1 cellular context compared by ENCODE assay signal in the genomic region with DNA sequence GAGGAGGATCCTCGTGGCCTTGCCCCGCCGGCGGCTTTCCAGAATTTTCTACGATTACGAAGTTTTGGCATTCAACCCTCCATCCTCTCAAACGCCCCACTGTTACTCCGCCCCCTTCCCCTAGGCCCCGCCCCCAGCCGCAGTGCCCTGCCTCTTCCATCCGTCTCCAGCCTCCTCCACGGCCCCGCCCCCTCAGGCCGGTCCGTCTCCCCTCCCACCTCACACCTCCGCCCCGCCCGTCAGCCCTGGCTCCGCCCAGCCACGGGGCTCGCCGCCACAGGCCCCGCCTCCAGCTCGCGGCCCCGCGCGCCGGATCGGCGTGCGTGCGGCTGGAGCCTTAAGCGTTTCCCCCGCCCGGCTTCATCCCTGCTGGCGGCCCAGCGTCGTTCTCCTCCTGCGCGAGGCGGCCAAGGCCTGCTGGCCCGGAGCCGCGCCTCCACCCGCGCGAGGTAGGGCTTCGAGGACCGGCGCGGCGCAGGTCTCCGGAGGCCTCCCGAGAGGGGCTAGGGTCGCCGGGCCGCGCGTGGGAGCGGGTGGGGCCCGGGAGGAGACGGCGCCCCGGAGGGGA.
TF ChIP-seq lines count a peak whose summit lies in the region.

A gene with protein sequence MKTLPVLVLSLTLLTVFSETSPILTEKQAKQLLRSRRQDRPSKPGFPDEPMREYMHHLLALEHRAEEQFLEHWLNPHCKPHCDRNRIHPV (minus strand): TSS at position 109 of the 568 bp plus-strand sequence. CDS start 18,110 bp downstream, outside the sequence.
A gene (plus strand): TSS at position 340 of the 568 bp plus-strand sequence. CDS start 645 bp downstream, outside the sequence.

TF ChIP-seq in HepG2, 621 proteins besides CTCF, POLR2A, EP300 and RAD21 (continued from another document and continues in another):
- TF ChIP-seq PRMT3 (CRISPR knock-in tag; IDR thresholded peaks at IDR 0.05; ENCODE audit: borderline replicate concordance, low read depth) (no peak), STAG1 (CRISPR knock-in tag; IDR thresholded peaks at IDR 0.05) (no peak; the same call in 1 of the 2 replicates), CEBPB (IDR thresholded peaks at IDR 0.05; ENCODE audit: borderline replicate concordance, low read depth, low read length) (no peak), ZIK1 (CRISPR knock-in tag; IDR thresholded peaks at IDR 0.05; ENCODE audit: borderline replicate concordance, low read depth) (no peak), NR2F6 (IDR thresholded peaks at IDR 0.05) (no peak), NR2F6 (CRISPR knock-in tag; IDR thresholded peaks at IDR 0.05) (no peak), NFATC3 (CRISPR knock-in tag; IDR thresholded peaks at IDR 0.05) (no peak), ZNF343 (CRISPR knock-in tag; IDR thresholded peaks at IDR 0.05) (no peak; the same call in 1 of the 2 replicates), ZNF3 (CRISPR knock-in tag; IDR thresholded peaks at IDR 0.05) (no peak), ZBTB7B (CRISPR knock-in tag; IDR thresholded peaks at IDR 0.05) (no peak), KDM3A (CRISPR knock-in tag; IDR thresholded peaks at IDR 0.05; ENCODE audit: low read depth) (no peak), YY1 (IDR thresholded peaks at IDR 0.05; ENCODE audit: insufficient read depth, insufficient replicate concordance, low read depth, low read length) (peak; percentile 8), SMARCC2 (IDR thresholded peaks at IDR 0.05) (no peak), ZNF33A (CRISPR knock-in tag; IDR thresholded peaks at IDR 0.05; ENCODE audit: borderline replicate concordance) (no peak), ZSCAN31 (CRISPR knock-in tag; IDR thresholded peaks at IDR 0.05; ENCODE audit: low read depth) (no peak), PHF21A (CRISPR knock-in tag; IDR thresholded peaks at IDR 0.05) (no peak), RFX5 (IDR thresholded peaks at IDR 0.05; ENCODE audit: low read depth, low read length) (no peak), NFYC (CRISPR knock-in tag; IDR thresholded peaks at IDR 0.05) (no peak), CCAR2 (optimal IDR thresholded peaks at IDR 0.05; ENCODE audit: low read depth, low read length) (no peak), ATRX (CRISPR knock-in tag; IDR thresholded peaks at IDR 0.05; ENCODE audit: borderline replicate concordance) (no peak), FOXK1 (CRISPR knock-in tag; IDR thresholded peaks at IDR 0.05; ENCODE audit: borderline replicate concordance, low read depth) (no peak), ZNF292 (CRISPR knock-in tag; IDR thresholded peaks at IDR 0.05; ENCODE audit: borderline replicate concordance, low read depth) (no peak), ZNF383 (CRISPR knock-in tag; IDR thresholded peaks at IDR 0.05; ENCODE audit: borderline replicate concordance) (no peak), POLR2AphosphoS2 (IDR thresholded peaks at IDR 0.05; ENCODE audit: low read depth, low read length) (no peak), ZNF615 (CRISPR knock-in tag; IDR thresholded peaks at IDR 0.05; ENCODE audit: borderline replicate concordance) (no peak), KLF15 (CRISPR knock-in tag; IDR thresholded peaks at IDR 0.05; ENCODE audit: borderline replicate concordance) (0 out of 2 replicates have a peak, but pooled peaks have one; percentile 12), ZFP62 (CRISPR knock-in tag; IDR thresholded peaks at IDR 0.05) (no peak), ZNF274 (CRISPR knock-in tag; IDR thresholded peaks at IDR 0.05) (no peak), CC2D1A (CRISPR knock-in tag; IDR thresholded peaks at IDR 0.05) (no peak)
- TF ChIP-seq, protein P1, sequence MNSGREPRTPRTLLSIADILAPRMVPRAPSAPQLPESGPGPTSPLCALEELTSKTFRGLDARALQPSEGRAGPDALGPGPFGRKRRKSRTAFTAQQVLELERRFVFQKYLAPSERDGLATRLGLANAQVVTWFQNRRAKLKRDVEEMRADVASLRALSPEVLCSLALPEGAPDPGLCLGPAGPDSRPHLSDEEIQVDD (CRISPR knock-in tag; IDR thresholded peaks at IDR 0.05; ENCODE audit: borderline replicate concordance): no peak
- TF ChIP-seq, protein P2, sequence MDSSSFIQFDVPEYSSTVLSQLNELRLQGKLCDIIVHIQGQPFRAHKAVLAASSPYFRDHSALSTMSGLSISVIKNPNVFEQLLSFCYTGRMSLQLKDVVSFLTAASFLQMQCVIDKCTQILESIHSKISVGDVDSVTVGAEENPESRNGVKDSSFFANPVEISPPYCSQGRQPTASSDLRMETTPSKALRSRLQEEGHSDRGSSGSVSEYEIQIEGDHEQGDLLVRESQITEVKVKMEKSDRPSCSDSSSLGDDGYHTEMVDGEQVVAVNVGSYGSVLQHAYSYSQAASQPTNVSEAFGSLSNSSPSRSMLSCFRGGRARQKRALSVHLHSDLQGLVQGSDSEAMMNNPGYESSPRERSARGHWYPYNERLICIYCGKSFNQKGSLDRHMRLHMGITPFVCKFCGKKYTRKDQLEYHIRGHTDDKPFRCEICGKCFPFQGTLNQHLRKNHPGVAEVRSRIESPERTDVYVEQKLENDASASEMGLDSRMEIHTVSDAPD (CRISPR knock-in tag; IDR thresholded peaks at IDR 0.05): peak; percentile 58; the same call in 1 of the 2 replicates
- TF ChIP-seq, protein P3, sequence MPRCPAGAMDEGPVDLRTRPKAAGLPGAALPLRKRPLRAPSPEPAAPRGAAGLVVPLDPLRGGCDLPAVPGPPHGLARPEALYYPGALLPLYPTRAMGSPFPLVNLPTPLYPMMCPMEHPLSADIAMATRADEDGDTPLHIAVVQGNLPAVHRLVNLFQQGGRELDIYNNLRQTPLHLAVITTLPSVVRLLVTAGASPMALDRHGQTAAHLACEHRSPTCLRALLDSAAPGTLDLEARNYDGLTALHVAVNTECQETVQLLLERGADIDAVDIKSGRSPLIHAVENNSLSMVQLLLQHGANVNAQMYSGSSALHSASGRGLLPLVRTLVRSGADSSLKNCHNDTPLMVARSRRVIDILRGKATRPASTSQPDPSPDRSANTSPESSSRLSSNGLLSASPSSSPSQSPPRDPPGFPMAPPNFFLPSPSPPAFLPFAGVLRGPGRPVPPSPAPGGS (CRISPR knock-in tag; IDR thresholded peaks at IDR 0.05): peak; percentile 80; the same call in 1 of the 2 replicates
- TF ChIP-seq, protein P4, sequence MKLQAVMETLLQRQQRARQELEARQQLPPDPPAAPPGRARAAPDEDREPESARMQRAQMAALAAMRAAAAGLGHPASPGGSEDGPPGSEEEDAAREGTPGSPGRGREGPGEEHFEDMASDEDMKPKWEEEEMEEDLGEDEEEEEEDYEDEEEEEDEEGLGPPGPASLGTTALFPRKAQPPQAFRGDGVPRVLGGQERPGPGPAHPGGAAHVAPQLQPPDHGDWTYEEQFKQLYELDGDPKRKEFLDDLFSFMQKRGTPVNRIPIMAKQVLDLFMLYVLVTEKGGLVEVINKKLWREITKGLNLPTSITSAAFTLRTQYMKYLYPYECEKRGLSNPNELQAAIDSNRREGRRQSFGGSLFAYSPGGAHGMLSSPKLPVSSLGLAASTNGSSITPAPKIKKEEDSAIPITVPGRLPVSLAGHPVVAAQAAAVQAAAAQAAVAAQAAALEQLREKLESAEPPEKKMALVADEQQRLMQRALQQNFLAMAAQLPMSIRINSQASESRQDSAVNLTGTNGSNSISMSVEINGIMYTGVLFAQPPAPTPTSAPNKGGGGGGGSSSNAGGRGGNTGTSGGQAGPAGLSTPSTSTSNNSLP (IDR thresholded peaks at IDR 0.05; ENCODE audit: low read depth, low read length): no peak
- TF ChIP-seq, protein P5, sequence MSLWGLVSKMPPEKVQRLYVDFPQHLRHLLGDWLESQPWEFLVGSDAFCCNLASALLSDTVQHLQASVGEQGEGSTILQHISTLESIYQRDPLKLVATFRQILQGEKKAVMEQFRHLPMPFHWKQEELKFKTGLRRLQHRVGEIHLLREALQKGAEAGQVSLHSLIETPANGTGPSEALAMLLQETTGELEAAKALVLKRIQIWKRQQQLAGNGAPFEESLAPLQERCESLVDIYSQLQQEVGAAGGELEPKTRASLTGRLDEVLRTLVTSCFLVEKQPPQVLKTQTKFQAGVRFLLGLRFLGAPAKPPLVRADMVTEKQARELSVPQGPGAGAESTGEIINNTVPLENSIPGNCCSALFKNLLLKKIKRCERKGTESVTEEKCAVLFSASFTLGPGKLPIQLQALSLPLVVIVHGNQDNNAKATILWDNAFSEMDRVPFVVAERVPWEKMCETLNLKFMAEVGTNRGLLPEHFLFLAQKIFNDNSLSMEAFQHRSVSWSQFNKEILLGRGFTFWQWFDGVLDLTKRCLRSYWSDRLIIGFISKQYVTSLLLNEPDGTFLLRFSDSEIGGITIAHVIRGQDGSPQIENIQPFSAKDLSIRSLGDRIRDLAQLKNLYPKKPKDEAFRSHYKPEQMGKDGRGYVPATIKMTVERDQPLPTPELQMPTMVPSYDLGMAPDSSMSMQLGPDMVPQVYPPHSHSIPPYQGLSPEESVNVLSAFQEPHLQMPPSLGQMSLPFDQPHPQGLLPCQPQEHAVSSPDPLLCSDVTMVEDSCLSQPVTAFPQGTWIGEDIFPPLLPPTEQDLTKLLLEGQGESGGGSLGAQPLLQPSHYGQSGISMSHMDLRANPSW (CRISPR knock-in tag; IDR thresholded peaks at IDR 0.05; ENCODE audit: borderline replicate concordance): no peak
- TF ChIP-seq, protein P6, sequence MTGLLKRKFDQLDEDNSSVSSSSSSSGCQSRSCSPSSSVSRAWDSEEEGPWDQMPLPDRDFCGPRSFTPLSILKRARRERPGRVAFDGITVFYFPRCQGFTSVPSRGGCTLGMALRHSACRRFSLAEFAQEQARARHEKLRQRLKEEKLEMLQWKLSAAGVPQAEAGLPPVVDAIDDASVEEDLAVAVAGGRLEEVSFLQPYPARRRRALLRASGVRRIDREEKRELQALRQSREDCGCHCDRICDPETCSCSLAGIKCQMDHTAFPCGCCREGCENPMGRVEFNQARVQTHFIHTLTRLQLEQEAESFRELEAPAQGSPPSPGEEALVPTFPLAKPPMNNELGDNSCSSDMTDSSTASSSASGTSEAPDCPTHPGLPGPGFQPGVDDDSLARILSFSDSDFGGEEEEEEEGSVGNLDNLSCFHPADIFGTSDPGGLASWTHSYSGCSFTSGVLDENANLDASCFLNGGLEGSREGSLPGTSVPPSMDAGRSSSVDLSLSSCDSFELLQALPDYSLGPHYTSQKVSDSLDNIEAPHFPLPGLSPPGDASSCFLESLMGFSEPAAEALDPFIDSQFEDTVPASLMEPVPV (CRISPR knock-in tag; IDR thresholded peaks at IDR 0.05): no peak; the same call in 1 of the 2 replicates
- TF ChIP-seq, protein P7, sequence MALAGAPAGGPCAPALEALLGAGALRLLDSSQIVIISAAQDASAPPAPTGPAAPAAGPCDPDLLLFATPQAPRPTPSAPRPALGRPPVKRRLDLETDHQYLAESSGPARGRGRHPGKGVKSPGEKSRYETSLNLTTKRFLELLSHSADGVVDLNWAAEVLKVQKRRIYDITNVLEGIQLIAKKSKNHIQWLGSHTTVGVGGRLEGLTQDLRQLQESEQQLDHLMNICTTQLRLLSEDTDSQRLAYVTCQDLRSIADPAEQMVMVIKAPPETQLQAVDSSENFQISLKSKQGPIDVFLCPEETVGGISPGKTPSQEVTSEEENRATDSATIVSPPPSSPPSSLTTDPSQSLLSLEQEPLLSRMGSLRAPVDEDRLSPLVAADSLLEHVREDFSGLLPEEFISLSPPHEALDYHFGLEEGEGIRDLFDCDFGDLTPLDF (CRISPR knock-in tag; IDR thresholded peaks at IDR 0.05): no peak
- TF ChIP-seq, protein P8, sequence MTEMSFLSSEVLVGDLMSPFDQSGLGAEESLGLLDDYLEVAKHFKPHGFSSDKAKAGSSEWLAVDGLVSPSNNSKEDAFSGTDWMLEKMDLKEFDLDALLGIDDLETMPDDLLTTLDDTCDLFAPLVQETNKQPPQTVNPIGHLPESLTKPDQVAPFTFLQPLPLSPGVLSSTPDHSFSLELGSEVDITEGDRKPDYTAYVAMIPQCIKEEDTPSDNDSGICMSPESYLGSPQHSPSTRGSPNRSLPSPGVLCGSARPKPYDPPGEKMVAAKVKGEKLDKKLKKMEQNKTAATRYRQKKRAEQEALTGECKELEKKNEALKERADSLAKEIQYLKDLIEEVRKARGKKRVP (CRISPR knock-in tag; IDR thresholded peaks at IDR 0.05): no peak
- TF ChIP-seq, protein P9, sequence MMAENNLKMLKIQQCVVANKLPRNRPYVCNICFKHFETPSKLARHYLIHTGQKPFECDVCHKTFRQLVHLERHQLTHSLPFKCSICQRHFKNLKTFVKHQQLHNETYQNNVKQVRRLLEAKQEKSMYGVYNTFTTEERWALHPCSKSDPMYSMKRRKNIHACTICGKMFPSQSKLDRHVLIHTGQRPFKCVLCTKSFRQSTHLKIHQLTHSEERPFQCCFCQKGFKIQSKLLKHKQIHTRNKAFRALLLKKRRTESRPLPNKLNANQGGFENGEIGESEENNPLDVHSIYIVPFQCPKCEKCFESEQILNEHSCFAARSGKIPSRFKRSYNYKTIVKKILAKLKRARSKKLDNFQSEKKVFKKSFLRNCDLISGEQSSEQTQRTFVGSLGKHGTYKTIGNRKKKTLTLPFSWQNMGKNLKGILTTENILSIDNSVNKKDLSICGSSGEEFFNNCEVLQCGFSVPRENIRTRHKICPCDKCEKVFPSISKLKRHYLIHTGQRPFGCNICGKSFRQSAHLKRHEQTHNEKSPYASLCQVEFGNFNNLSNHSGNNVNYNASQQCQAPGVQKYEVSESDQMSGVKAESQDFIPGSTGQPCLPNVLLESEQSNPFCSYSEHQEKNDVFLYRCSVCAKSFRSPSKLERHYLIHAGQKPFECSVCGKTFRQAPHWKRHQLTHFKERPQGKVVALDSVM (CRISPR knock-in tag; IDR thresholded peaks at IDR 0.05): no peak
- TF ChIP-seq, protein P10, sequence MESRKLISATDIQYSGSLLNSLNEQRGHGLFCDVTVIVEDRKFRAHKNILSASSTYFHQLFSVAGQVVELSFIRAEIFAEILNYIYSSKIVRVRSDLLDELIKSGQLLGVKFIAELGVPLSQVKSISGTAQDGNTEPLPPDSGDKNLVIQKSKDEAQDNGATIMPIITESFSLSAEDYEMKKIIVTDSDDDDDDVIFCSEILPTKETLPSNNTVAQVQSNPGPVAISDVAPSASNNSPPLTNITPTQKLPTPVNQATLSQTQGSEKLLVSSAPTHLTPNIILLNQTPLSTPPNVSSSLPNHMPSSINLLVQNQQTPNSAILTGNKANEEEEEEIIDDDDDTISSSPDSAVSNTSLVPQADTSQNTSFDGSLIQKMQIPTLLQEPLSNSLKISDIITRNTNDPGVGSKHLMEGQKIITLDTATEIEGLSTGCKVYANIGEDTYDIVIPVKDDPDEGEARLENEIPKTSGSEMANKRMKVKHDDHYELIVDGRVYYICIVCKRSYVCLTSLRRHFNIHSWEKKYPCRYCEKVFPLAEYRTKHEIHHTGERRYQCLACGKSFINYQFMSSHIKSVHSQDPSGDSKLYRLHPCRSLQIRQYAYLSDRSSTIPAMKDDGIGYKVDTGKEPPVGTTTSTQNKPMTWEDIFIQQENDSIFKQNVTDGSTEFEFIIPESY (CRISPR knock-in tag; IDR thresholded peaks at IDR 0.05): peak; percentile 48; the same call in 1 of the 2 replicates
- TF ChIP-seq, protein P11, sequence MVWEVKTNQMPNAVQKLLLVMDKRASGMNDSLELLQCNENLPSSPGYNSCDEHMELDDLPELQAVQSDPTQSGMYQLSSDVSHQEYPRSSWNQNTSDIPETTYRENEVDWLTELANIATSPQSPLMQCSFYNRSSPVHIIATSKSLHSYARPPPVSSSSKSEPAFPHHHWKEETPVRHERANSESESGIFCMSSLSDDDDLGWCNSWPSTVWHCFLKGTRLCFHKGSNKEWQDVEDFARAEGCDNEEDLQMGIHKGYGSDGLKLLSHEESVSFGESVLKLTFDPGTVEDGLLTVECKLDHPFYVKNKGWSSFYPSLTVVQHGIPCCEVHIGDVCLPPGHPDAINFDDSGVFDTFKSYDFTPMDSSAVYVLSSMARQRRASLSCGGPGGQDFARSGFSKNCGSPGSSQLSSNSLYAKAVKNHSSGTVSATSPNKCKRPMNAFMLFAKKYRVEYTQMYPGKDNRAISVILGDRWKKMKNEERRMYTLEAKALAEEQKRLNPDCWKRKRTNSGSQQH (CRISPR knock-in tag; IDR thresholded peaks at IDR 0.05; ENCODE audit: low read depth): 0 out of 2 replicates have a peak, but pooled peaks have one; percentile 37
